In genomic region chr13:108987945-108988344, GRCh38 we compare ENCODE assay signal across 26 cellular contexts.
"Had no signal": no experiment of that assay in that cellular context is flagged by ENCODE, and none has a peak within 500 bp of the region (broad histone marks: within the 10 kb centered on the region; RNA-seq: fewer than 3 reads in every experiment).

No MANE protein-coding gene starts in this region.

- H3K4me3 Mint-ChIP-seq: activated B cell treated with CpG ODN at 0.5 μM for 24 hours; activated CD4-positive, alpha-beta T cell treated with anti-CD3 and anti-CD28 coated beads for 36 hours; activated naive CD8-positive, alpha-beta T cell; activated T-cell treated with anti-CD3 and anti-CD28 coated beads, Interleukin-2, amount 50 U/mL, for 4 hours; immature natural killer cell; natural killer cell treated with Interleukin-12 subunit alpha and Interleukin-12 subunit beta and Interleukin-15 and Interleukin-18, amount 100 ng/mL, for 72 hours; stimulated activated naive CD8-positive, alpha-beta T cell treated with anti-CD3 and anti-CD28 coated beads, Interleukin-15, amount 100 ng/mL, for 72 hours had no signal

- H3K9me3 Mint-ChIP-seq: activated B cell treated with CpG ODN at 0.5 μM for 24 hours; activated T-cell treated with anti-CD3 and anti-CD28 coated beads, Interleukin-2, amount 50 U/mL, for 4 hours; activated T-helper 2 cell treated with anti-CD3 and anti-CD28 coated beads, Interferon-gamma antibody, Interleukin-2, Interleukin-4, amounts not matched to agents 10 μg/mL and 5 μg/mL and 100 μg/mL, durations not matched to agents 14 hours and 24 hours and 36 hours; natural killer cell treated with Interleukin-12 subunit alpha and Interleukin-12 subunit beta and Interleukin-15 and Interleukin-18, amount 100 ng/mL, for 72 hours had no signal

- H3K36me3 Mint-ChIP-seq: activated naive CD8-positive, alpha-beta T cell; immature natural killer cell; natural killer cell treated with Interleukin-12 subunit alpha and Interleukin-12 subunit beta and Interleukin-15 and Interleukin-18, amount 100 ng/mL, for 72 hours had no signal

- H3K4me1 ChIP-seq: left lung, psoas muscle, right atrium auricular region, transverse colon had no signal

- H3K4me1 Mint-ChIP-seq: activated B cell treated with CpG ODN at 0.5 μM for 24 hours; activated CD4-positive, alpha-beta T cell treated with anti-CD3 and anti-CD28 coated beads for 36 hours; immature natural killer cell; stimulated activated naive CD8-positive, alpha-beta T cell treated with anti-CD3 and anti-CD28 coated beads, Interleukin-15, amount 100 ng/mL, for 72 hours had no signal

- H3K27ac Mint-ChIP-seq: activated B cell treated with CpG ODN at 0.5 μM for 24 hours; activated CD4-positive, alpha-beta T cell treated with anti-CD3 and anti-CD28 coated beads for 36 hours; activated naive CD8-positive, alpha-beta T cell; activated T-helper 2 cell treated with anti-CD3 and anti-CD28 coated beads, Interferon-gamma antibody, Interleukin-2, Interleukin-4, amounts not matched to agents 10 μg/mL and 5 μg/mL and 100 μg/mL, durations not matched to agents 14 hours and 24 hours and 36 hours; immature natural killer cell; natural killer cell treated with Interleukin-12 subunit alpha and Interleukin-12 subunit beta and Interleukin-15 and Interleukin-18, amount 100 ng/mL, for 72 hours; stimulated activated naive CD8-positive, alpha-beta T cell treated with anti-CD3 and anti-CD28 coated beads, Interleukin-15, amount 100 ng/mL, for 72 hours had no signal

- H3K9me3 ChIP-seq: left lung, psoas muscle, right atrium auricular region, suprapubic skin, transverse colon had no signal

- FAIRE-seq: bronchial epithelial cell, urothelium cell line had no signal

- DNase-seq: activated B cell treated with CpG ODN at 0.5 μM for 24 hours; activated CD4-positive, alpha-beta T cell treated with anti-CD3 and anti-CD28 coated beads for 36 hours; activated CD4-positive, alpha-beta T cell treated with anti-CD3 and anti-CD28 coated beads, Interleukin-2, amount 50 U/mL, for 4 hours; activated CD8-positive, alpha-beta memory T cell treated with anti-CD3 and anti-CD28 coated beads for 24 hours; activated CD8-positive, alpha-beta memory T cell treated with anti-CD3 and anti-CD28 coated beads, Interleukin-2, amount 50 U/mL, for 48 hours; activated naive CD4-positive, alpha-beta T cell; activated T-cell treated with anti-CD3 and anti-CD28 coated beads, Interleukin-2, amount 50 U/mL, for 4 hours; amniotic stem cell; immature natural killer cell; kidney glomerular epithelial cell; left lung; midbrain; psoas muscle; stimulated activated CD4-positive, alpha-beta T cell treated with anti-CD3 and anti-CD28 coated beads, Interleukin-1b, Interleukin-23, amount 100 ng/mL, for 48 hours; stimulated activated naive CD8-positive, alpha-beta T cell treated with anti-CD3 and anti-CD28 coated beads, Interleukin-15, amount 100 ng/mL, for 72 hours; T-helper 9 cell; transverse colon had no signal

- H3K27ac ChIP-seq: left lung, psoas muscle, right atrium auricular region, suprapubic skin, transverse colon had no signal

- H3K27me3 ChIP-seq: left lung, right atrium auricular region, suprapubic skin, transverse colon had no signal

- H3K36me3 ChIP-seq: left lung, right atrium auricular region, suprapubic skin, transverse colon had no signal

- H3K4me3 ChIP-seq: coronary artery, left lung, lung, psoas muscle, right atrium auricular region, suprapubic skin, transverse colon had no signal

- ATAC-seq: activated CD4-positive, alpha-beta T cell treated with anti-CD3 and anti-CD28 coated beads for 36 hours; activated T-cell treated with anti-CD3 and anti-CD28 coated beads, Interleukin-2, amount 50 U/mL, for 4 hours; left lung; natural killer cell treated with Interleukin-12 subunit alpha and Interleukin-12 subunit beta and Interleukin-15 and Interleukin-18, amount 100 ng/mL, for 72 hours; psoas muscle; stimulated activated naive CD8-positive, alpha-beta T cell treated with anti-CD3 and anti-CD28 coated beads, Interleukin-15, amount 100 ng/mL, for 72 hours had no signal
